8 cellular contexts compared by ENCODE assay signal in the genomic region with DNA sequence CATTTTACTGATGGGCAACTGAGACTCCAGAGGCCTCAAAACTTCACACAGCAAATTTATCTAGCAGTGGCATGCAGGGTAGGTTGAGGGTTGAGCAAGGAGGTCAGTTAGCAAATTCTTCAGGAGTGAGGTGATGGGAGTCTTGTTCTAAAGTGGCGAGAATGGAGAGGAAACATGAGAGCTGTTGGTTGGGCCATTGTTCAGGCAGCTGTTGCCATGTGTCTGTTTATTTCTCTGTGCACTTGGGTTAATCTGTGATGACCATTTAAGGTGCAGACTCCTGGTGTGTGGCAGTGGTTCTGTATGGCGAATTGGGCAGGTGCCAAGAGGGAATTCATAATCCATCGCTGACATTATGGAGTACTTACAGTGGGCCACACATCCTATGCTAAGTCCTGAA. TPM values are rescaled to one million over a fixed set of nuclear protein-coding genes. Genes with fewer than 3 reads are reported as not detected.
A peak's percentile ranks its signal among the peaks of the same experiment; 100 is the strongest.
DNase-seq lines count a peak whose midpoint lies in the region; ATAC-seq and TF ChIP-seq lines count a peak whose summit lies in the region.

No MANE protein-coding gene starts in this region.

- H3K36me3 ChIP-seq in gastrocnemius medialis = no peaks in the 10 kb centered on the region

- TF ChIP-seq CTCF in fibroblast of the aortic adventitia (IDR thresholded peaks at IDR 0.05; ENCODE audit: insufficient read depth, low read length) (no peak), gastrocnemius medialis (IDR thresholded peaks at IDR 0.05 in 4 of 5, conservative IDR thresholded peaks at IDR 0.05 in 1 of 5) (no peak)

- H3K4me1 ChIP-seq in gastrocnemius medialis = peaks cover 24 to 29% of the 10 kb centered on the region in 2 donors

- H3K9me3 ChIP-seq in gastrocnemius medialis = peaks cover 0 to 2% (median 0%) of the 10 kb centered on the region in 3 donors

- DNase-seq in HCEC 1CT (peak; percentile 89), NCI-H510A treated with DMSO at 0.1 percent for 48 hours (lab: John Stamatoyannopoulos, UW) (peak; percentile 85), fibroblast of the aortic adventitia (ENCODE audit: low read depth) (peak; percentile 74), gastrocnemius medialis (peak; percentile 14 to 65)
- DNase-seq in NK-92 treated with Interleukin-12 subunit alpha and Interleukin-12 subunit beta, amount 100 ng/mL, for 24 hours (lab: John Stamatoyannopoulos, UW) = no peak
- DNase-seq in stimulated activated CD4-positive, alpha-beta T cell treated with anti-CD3 and anti-CD28 coated beads, Interleukin-4, amount 100 ng/mL, for 4 hours = no peak

- intact Hi-C loops in gastrocnemius medialis (cut with DNase I; ENCODE audit: low total_unique reads) = loop anchor here (1.0 to 5.0 kb wide), 4 partner anchors 54 to 314 kb away; no protein-coding TSS in a partner anchor

- no peak for TF ChIP-seq POLR2A in gastrocnemius medialis (IDR thresholded peaks at IDR 0.05)

- ATAC-seq in gastrocnemius medialis (peak; percentile 90 to 98), GM21423 (IDR thresholded peaks at IDR 0.05; ENCODE audit: unreplicated experiment) (no peak), HG03095 (IDR thresholded peaks at IDR 0.05; ENCODE audit: unreplicated experiment) (no peak)

- no peak overlapping the region for H3K4me3 ChIP-seq in fibroblast of the aortic adventitia (ENCODE audit: low read depth, low read length)
- no peak overlapping the region for H3K4me3 ChIP-seq in gastrocnemius medialis

- in situ Hi-C loops in gastrocnemius medialis (cut with MboI; ENCODE audit: low sequenced_read_pairs in 4 of 4) = no loop called here

- H3K27ac ChIP-seq in gastrocnemius medialis = peak overlapping the region; percentile 38 to 61 (median 48)

- H3K27me3 ChIP-seq in gastrocnemius medialis = no peaks in the 10 kb centered on the region

RNA-seq across cellular contexts. Expression of gene TMEM178A, which starts 30.4 kb away (rescaled TPM):
- 0.36 TPM in 1 of 2 replicates, not detected in the other for total RNA-seq in fibroblast of the aortic adventitia (ENCODE audit: low replicate concordance)
- under 1 TPM in 1 of 4 donors, not detected in 3; 0.42 TPM for total RNA-seq in gastrocnemius medialis

Comparison
In these comparisons a context has a peak if more than half of its experiments do, and no peak if none do; other contexts are left out.
1. DNase-seq: peak in HCEC 1CT (single experiment), NCI-H510A treated with DMSO at 0.1 percent for 48 hours (single experiment), fibroblast of the aortic adventitia (single experiment) and gastrocnemius medialis (2 of 2); none in NK-92 treated with Interleukin-12 subunit alpha and Interleukin-12 subunit beta, amount 100 ng/mL, for 24 hours (single experiment) and stimulated activated CD4-positive, alpha-beta T cell treated with anti-CD3 and anti-CD28 coated beads, Interleukin-4, amount 100 ng/mL, for 4 hours (0 of 2).
2. ATAC-seq: peak in gastrocnemius medialis (2 of 2); none in GM21423 (single experiment) and HG03095 (single experiment).